In genomic region chr17:65787503-65787902, GRCh38 we compare ENCODE assay signal across 9 cellular contexts.
"Had no signal": no experiment of that assay in that cellular context is flagged by ENCODE, and none has a peak within 500 bp of the region (broad histone marks: within the 10 kb centered on the region; RNA-seq: fewer than 3 reads in every experiment).

No MANE protein-coding gene starts in this region.

- H3K9me3 Mint-ChIP-seq: HFFc6 had no signal

- H3K9ac ChIP-seq: GM23248, KMS-11 had no signal

- H3K27ac ChIP-seq: GM23248, KMS-11 had no signal

- FAIRE-seq: HTR-8/SVneo had no signal

- DNase-seq: GM23248, GOT3, H7, HFFc6, KBM-7 had no signal

- H3K4me3 Mint-ChIP-seq: HFFc6 had no signal

- H3K27ac Mint-ChIP-seq: HFFc6 had no signal

- H3K4me2 ChIP-seq: KMS-11 had no signal

- H3K9me3 ChIP-seq: HAP-1 had no signal

- H2AFZ ChIP-seq: GM23248 had no signal

- H3K4me3 ChIP-seq: GM23248, HAP-1 had no signal

- ATAC-seq: HCT116 had no signal

- H3K36me3 ChIP-seq: HAP-1 had no signal

- H3K4me1 ChIP-seq: HAP-1 had no signal
